8 cellular contexts compared by ENCODE assay signal in genomic region chr6:146815511-146816462, GRCh38.
A peak's percentile ranks its signal among the peaks of the same experiment; 100 is the strongest.
DNase-seq lines count a peak whose midpoint lies in the region; FAIRE-seq and TF ChIP-seq lines count a peak whose summit lies in the region.
"Not testable (repeated sequence)": the region's sequence is repeated elsewhere in the genome, so short reads cannot be mapped to it uniquely, and the experiment has no call there.

No MANE protein-coding gene starts in this region.

- H3K27ac ChIP-seq in ACC112 (ENCODE audit: low read depth, low read length) (peak overlapping the region; percentile 82), smooth muscle cell (ENCODE audit: low read depth) (peak overlapping the region; percentile 89)
- not testable (repeated sequence) for H3K27ac ChIP-seq in astrocyte (ENCODE audit: low read depth, low read length); mesendoderm (ENCODE audit: low read depth, low read length)

- H3K36me3 ChIP-seq in ACC112 (ENCODE audit: insufficient read depth, low read length); astrocyte (ENCODE audit: insufficient read depth, low read length); mesendoderm (ENCODE audit: control insufficient read depth, insufficient read depth, low read length); smooth muscle cell (ENCODE audit: low read depth): not testable (repeated sequence)

- H4K20me1 ChIP-seq in astrocyte (ENCODE audit: insufficient read depth, low read length); smooth muscle cell (ENCODE audit: low read depth): not testable (repeated sequence)

- not testable (repeated sequence) for H4K8ac ChIP-seq in mesendoderm (ENCODE audit: low read depth, low read length)

- not testable (repeated sequence) for H3K36me3 Mint-ChIP-seq in astrocyte (ENCODE audit: low read depth, unreplicated experiment)

- H3K27ac Mint-ChIP-seq in astrocyte (ENCODE audit: unreplicated experiment), result peak overlapping the region; percentile 98

- H3K4ac ChIP-seq in mesendoderm (ENCODE audit: low read depth, low read length), result peak overlapping the region; percentile 3

- H3K27me3 Mint-ChIP-seq in astrocyte (ENCODE audit: low read depth, unreplicated experiment), result not testable (repeated sequence)

- H4K5ac ChIP-seq in mesendoderm (ENCODE audit: low read length), result not testable (repeated sequence)

- not testable (repeated sequence) for DNase-seq in HTR-8/SVneo (ENCODE audit: insufficient read length, low spot score); astrocyte (ENCODE audit: low read depth); smooth muscle cell (lab: John Stamatoyannopoulos, UW; ENCODE audit: unreplicated experiment)
- DNase-seq in NCI-H226 (peak; percentile 55), cardiac fibroblast (ENCODE audit: low read depth in 2 of 2) (peak; percentile 39 to 48), fibroblast of villous mesenchyme (ENCODE audit: low read depth) (peak; percentile 45), mesendoderm (peak; percentile 21)

- not testable (repeated sequence) for H3K4me3 ChIP-seq in ACC112 (ENCODE audit: low read depth, low read length); astrocyte (ENCODE audit: insufficient read depth, low read depth, low read length); cardiac fibroblast (replicated peaks in 1 of 2; ENCODE audit: low read depth in 2 of 2, low read length in 2 of 2); fibroblast of villous mesenchyme (ENCODE audit: low read depth, low read length); mesendoderm (ENCODE audit: low read length); smooth muscle cell

- H3K18ac ChIP-seq in mesendoderm (ENCODE audit: low read length), result not testable (repeated sequence)

- not testable (repeated sequence) for H3K56ac ChIP-seq in mesendoderm (ENCODE audit: low read length)

- WGBS in mesendoderm (ENCODE audit: extremely low coverage, insufficient coverage, low lambda C conversion rate), result no CpG with 5 or more reads among the region's 18 CpGs
- WGBS in smooth muscle cell (ENCODE audit: low lambda C conversion rate), result 77% methylated on average over 18 of the region's 18 CpGs

- H3K4me3 Mint-ChIP-seq in astrocyte (ENCODE audit: unreplicated experiment), result not testable (repeated sequence)

- not testable (repeated sequence) for H3K23ac ChIP-seq in mesendoderm (ENCODE audit: low read length)

- TF ChIP-seq CTCF in astrocyte (IDR thresholded peaks at IDR 0.05; ENCODE audit: insufficient read depth, low read depth, low read length); cardiac fibroblast (IDR thresholded peaks at IDR 0.05; ENCODE audit: low read depth, low read length); fibroblast of villous mesenchyme (IDR thresholded peaks at IDR 0.05; ENCODE audit: insufficient read depth, low read depth, low read length); smooth muscle cell (IDR thresholded peaks at IDR 0.05; ENCODE audit: borderline replicate concordance, insufficient read depth, poor library complexity, severe bottlenecking): not testable (repeated sequence)

- not testable (repeated sequence) for H3K79me2 ChIP-seq in ACC112 (ENCODE audit: control insufficient read depth, insufficient read depth, low read length, unreplicated experiment); astrocyte (ENCODE audit: insufficient read depth, low read length); mesendoderm (ENCODE audit: control insufficient read depth, insufficient read depth, low read length); smooth muscle cell (ENCODE audit: low read depth)

- not testable (repeated sequence) for H2BK15ac ChIP-seq in mesendoderm (replicated peaks; ENCODE audit: low read depth)

- FAIRE-seq in HTR-8/SVneo (lab: Jason Lieb, UNC) (peak; percentile 59), astrocyte (lab: Jason Lieb, UNC) (peak; percentile 95)

- not testable (repeated sequence) for H2BK120ac ChIP-seq in mesendoderm (ENCODE audit: low read depth, low read length)

- not testable (repeated sequence) for H2AK5ac ChIP-seq in mesendoderm (ENCODE audit: low read length)

- H3K4me1 ChIP-seq in ACC112 (ENCODE audit: control insufficient read depth, insufficient read depth, low read length, unreplicated experiment), result peaks cover 38% of the 10 kb centered on the region
- H3K4me1 ChIP-seq in astrocyte (ENCODE audit: insufficient read depth, low read length), result peaks cover 35% of the 10 kb centered on the region
- not testable (repeated sequence) for H3K4me1 ChIP-seq in mesendoderm (ENCODE audit: control insufficient read depth, low read depth, low read length)
- peaks cover 21% of the 10 kb centered on the region for H3K4me1 ChIP-seq in smooth muscle cell (ENCODE audit: low read depth)

- not testable (repeated sequence) for H2AFZ ChIP-seq in ACC112 (ENCODE audit: low read length, unreplicated experiment); astrocyte (ENCODE audit: low read depth, low read length)
- H2AFZ ChIP-seq in smooth muscle cell (ENCODE audit: low read depth), result peak overlapping the region; percentile 7

- not testable (repeated sequence) for H3K9ac ChIP-seq in astrocyte (ENCODE audit: low read length); mesendoderm (ENCODE audit: low read length); smooth muscle cell (ENCODE audit: low read depth)

- not testable (repeated sequence) for H2BK5ac ChIP-seq in mesendoderm (ENCODE audit: low read length)

- not testable (repeated sequence) for H3K27me3 ChIP-seq in ACC112 (ENCODE audit: insufficient read depth, low read length); astrocyte (ENCODE audit: insufficient read depth, low read length); mesendoderm (ENCODE audit: insufficient read depth, low read length, poor library complexity); smooth muscle cell (ENCODE audit: low read depth)

- not testable (repeated sequence) for H3K79me1 ChIP-seq in mesendoderm (ENCODE audit: low read length)

- H3K9me3 ChIP-seq in astrocyte (ENCODE audit: insufficient read depth, low read depth, low read length); smooth muscle cell (replicated peaks; ENCODE audit: low read depth): not testable (repeated sequence)

- peaks cover 56% of the 10 kb centered on the region for H3K4me1 Mint-ChIP-seq in astrocyte (ENCODE audit: low read depth, unreplicated experiment)

- not testable (repeated sequence) for H3F3A ChIP-seq in smooth muscle cell (ENCODE audit: low read depth)

- H3K4me2 ChIP-seq in astrocyte (ENCODE audit: low read length); mesendoderm (ENCODE audit: low read length): not testable (repeated sequence)
- peak overlapping the region; percentile 39 for H3K4me2 ChIP-seq in smooth muscle cell

- H3K9me3 Mint-ChIP-seq in astrocyte (ENCODE audit: unreplicated experiment), result not testable (repeated sequence)
